1 cellular context compared by ENCODE assay signal in genomic region chr15:58249646-58250312, GRCh38.
TF ChIP-seq lines count a peak whose summit lies in the region.

No MANE protein-coding gene starts in this region.

TF ChIP-seq in K562, 482 proteins besides CTCF, POLR2A, EP300 and RAD21 (continued from another document):
- TF ChIP-seq POLR2AphosphoS5 (IDR thresholded peaks at IDR 0.05; ENCODE audit: control insufficient read depth, insufficient read depth, low read depth, low read length) (no peak), HEY1 (CRISPR knock-in tag; IDR thresholded peaks at IDR 0.05; ENCODE audit: borderline replicate concordance) (0 out of 2 replicates have a peak, but pooled peaks have one; percentile 42), TAL1 (IDR thresholded peaks at IDR 0.05) (peak; percentile 73), MTA2 (IDR thresholded peaks at IDR 0.05; ENCODE audit: low read depth) (peak; percentile 75), TCF3 (CRISPR knock-in tag; IDR thresholded peaks at IDR 0.05) (peak; percentile 36), ARID1B (IDR thresholded peaks at IDR 0.05) (peak; percentile 85), SMARCE1 (IDR thresholded peaks at IDR 0.05) (peak; percentile 72; the same call in 1 of the 2 replicates), MTA1 (IDR thresholded peaks at IDR 0.05; ENCODE audit: borderline replicate concordance) (peak; percentile 75; the same call in 1 of the 2 replicates), JUN (IDR thresholded peaks at IDR 0.05; ENCODE audit: borderline replicate concordance, low read depth, low read length) (0 out of 2 replicates have a peak, but pooled peaks have one; percentile 19), JUN (CRISPR knock-in tag; IDR thresholded peaks at IDR 0.05; ENCODE audit: borderline replicate concordance) (no peak), ZBTB9 (CRISPR knock-in tag; IDR thresholded peaks at IDR 0.05) (no peak), ILK (tag; IDR thresholded peaks at IDR 0.05; ENCODE audit: borderline replicate concordance, low read depth) (no peak), HDGF (IDR thresholded peaks at IDR 0.05) (no peak), ATF7 (IDR thresholded peaks at IDR 0.05) (peak; percentile 90), CBFA2T3 (IDR thresholded peaks at IDR 0.05) (peak; percentile 75), ZNF639 (CRISPR knock-in tag; conservative IDR thresholded peaks at IDR 0.05 in 1 of 2, IDR thresholded peaks at IDR 0.05 in 1 of 2) (0 out of 4 replicates have a peak, but pooled peaks of 1 of the 2 experiments have one; percentile 40), FOXM1 (IDR thresholded peaks at IDR 0.05; ENCODE audit: low read depth) (peak; percentile 68; the same call in 1 of the 2 replicates), FOXM1 (CRISPR knock-in tag; IDR thresholded peaks at IDR 0.05; ENCODE audit: low read depth) (no peak), TEAD1 (CRISPR knock-in tag; IDR thresholded peaks at IDR 0.05) (no peak), MAZ (CRISPR knock-in tag; conservative IDR thresholded peaks at IDR 0.05 in 1 of 2, IDR thresholded peaks at IDR 0.05 in 1 of 2) (0 out of 4 replicates have a peak, but pooled peaks of 1 of the 2 experiments have one; percentile 16), KDM5B (IDR thresholded peaks at IDR 0.05; ENCODE audit: insufficient replicate concordance, low read depth, low read length) (no peak), CREM (IDR thresholded peaks at IDR 0.05; ENCODE audit: low read depth) (0 out of 2 replicates have a peak, but pooled peaks have one; percentile 26), SMARCA4 (IDR thresholded peaks at IDR 0.05) (peak; percentile 68; the same call in 1 of the 2 replicates), ESRRB (CRISPR knock-in tag; IDR thresholded peaks at IDR 0.05; ENCODE audit: borderline replicate concordance) (no peak), CBFA2T2 (conservative IDR thresholded peaks at IDR 0.05) (0 out of 2 replicates have a peak, but pooled peaks have one; percentile 53), ATF1 (CRISPR knock-in tag; IDR thresholded peaks at IDR 0.05) (no peak), ATF1 (tag; IDR thresholded peaks at IDR 0.05) (peak; percentile 59), KLF16 (IDR thresholded peaks at IDR 0.05) (0 out of 2 replicates have a peak, but pooled peaks have one; percentile 25), NFE2 (IDR thresholded peaks at IDR 0.05; ENCODE audit: low read depth) (no peak), DPF2 (IDR thresholded peaks at IDR 0.05) (peak; percentile 58; the same call in 1 of the 2 replicates), TRIM24 (IDR thresholded peaks at IDR 0.05) (peak in 1 of 2 experiments; percentile 15; a peak in 1 of 4 replicates), KAT8 (IDR thresholded peaks at IDR 0.05; ENCODE audit: low read depth) (no peak), JUND (IDR thresholded peaks at IDR 0.05; ENCODE audit: borderline replicate concordance, low read depth, low read length) (peak; percentile 42; the same call in 1 of the 2 replicates), JUND (tag; IDR thresholded peaks at IDR 0.05; ENCODE audit: borderline replicate concordance, low read depth, low read length) (no peak; the same call in 2 of the 3 replicates), ADNP (tag; IDR thresholded peaks at IDR 0.05) (peak; percentile 45; the same call in 1 of the 2 replicates), RCOR1 (IDR thresholded peaks at IDR 0.05; ENCODE audit: borderline replicate concordance in 1 of 2, low read depth in 2 of 2, low read length in 2 of 2) (peak in 1 of 2 experiments; percentile 46; a peak in 1 of 4 replicates), FOXJ2 (tag; IDR thresholded peaks at IDR 0.05) (peak; percentile 49; the same call in 1 of the 2 replicates), TEAD4 (IDR thresholded peaks at IDR 0.05; ENCODE audit: low read length) (peak; percentile 55; the same call in 1 of the 2 replicates), TEAD4 (CRISPR knock-in tag; IDR thresholded peaks at IDR 0.05; ENCODE audit: borderline replicate concordance) (no peak), CTBP1 (IDR thresholded peaks at IDR 0.05; ENCODE audit: borderline replicate concordance) (peak; percentile 66), NCOR1 (IDR thresholded peaks at IDR 0.05) (peak; percentile 36; the same call in 1 of the 2 replicates), ESRRA (IDR thresholded peaks at IDR 0.05; ENCODE audit: borderline replicate concordance, low read depth) (peak; percentile 91), CLOCK (CRISPR knock-in tag; IDR thresholded peaks at IDR 0.05; ENCODE audit: borderline replicate concordance) (no peak), MECOM (CRISPR knock-in tag; IDR thresholded peaks at IDR 0.05) (0 out of 2 replicates have a peak, but pooled peaks have one; percentile 60), GTF2E2 (tag; IDR thresholded peaks at IDR 0.05) (no peak), MEIS2 (IDR thresholded peaks at IDR 0.05; ENCODE audit: partially characterized antibody) (peak; percentile 70), PKNOX1 (IDR thresholded peaks at IDR 0.05) (peak; percentile 32; the same call in 1 of the 2 replicates), NFIC (IDR thresholded peaks at IDR 0.05) (peak; percentile 63)
